In the genomic region with DNA sequence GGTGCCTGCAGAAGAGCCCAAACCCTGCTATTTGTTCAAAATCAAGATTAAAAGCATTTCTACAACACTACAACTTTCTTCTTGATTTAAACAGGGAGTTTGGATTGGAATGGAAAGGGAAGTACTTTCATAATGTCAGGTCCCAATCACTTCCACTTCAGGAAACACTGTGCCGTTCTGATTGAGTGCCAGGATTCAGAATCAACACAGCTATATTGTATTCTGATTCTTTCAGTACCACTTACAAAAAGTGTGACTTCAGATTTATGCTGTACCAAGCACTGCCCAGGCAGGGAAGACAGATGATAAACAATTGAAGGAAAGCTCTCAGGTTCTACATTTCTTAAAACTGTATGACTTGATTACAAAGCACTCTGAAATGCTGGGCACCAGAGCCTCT, we compare ENCODE assay signal across 26 cellular contexts. TPM values are rescaled to one million over a fixed set of nuclear protein-coding genes. Genes with fewer than 3 reads are reported as not detected.
DNase-seq lines count a peak whose midpoint lies in the region; ATAC-seq and TF ChIP-seq lines count a peak whose summit lies in the region.
"Had no signal": no experiment of that assay in that cellular context is flagged by ENCODE, and none has a peak within 500 bp of the region (broad histone marks: within the 10 kb centered on the region; RNA-seq: fewer than 3 reads in every experiment).

No MANE protein-coding gene starts in this region.

- intact Hi-C loops in activated CD8-positive, alpha-beta T cell treated with anti-CD3 and anti-CD28 coated beads for 36 hours (cut with micrococcal nuclease), result loop anchor here (5.0 kb wide), 1 partner anchor 342 kb away; no protein-coding TSS in a partner anchor

- CTCF ChIA-PET in activated CD8-positive, alpha-beta T cell treated with anti-CD3 and anti-CD28 coated beads for 36 hours (lab: Charles Lee), result interaction anchor here (2.6 to 8.9 kb wide), 3 partner anchors 11 to 20 kb away, joined by 8 to 59 read pairs (median 26); no protein-coding TSS in a partner anchor

- peak overlapping the region; percentile 53 to 56 for H3K4me3 Mint-ChIP-seq in activated T-cell treated with anti-CD3 and anti-CD28 coated beads, Interleukin-2, amount 50 U/mL, for 72 hours
- H3K4me3 Mint-ChIP-seq in activated CD8-positive, alpha-beta T cell treated with anti-CD3 and anti-CD28 coated beads for 36 hours, result no peak overlapping the region
- H3K4me3 Mint-ChIP-seq in nephron, result peak overlapping the region in 2 of 3 experiments; percentile 6 to 38
- H3K4me3 Mint-ChIP-seq: GM23338 had no signal

- peak overlapping the region; percentile 54 for H3K27ac Mint-ChIP-seq in activated T-cell treated with anti-CD3 and anti-CD28 coated beads, Interleukin-2, amount 50 U/mL, for 72 hours
- H3K27ac Mint-ChIP-seq in activated CD8-positive, alpha-beta T cell treated with anti-CD3 and anti-CD28 coated beads for 36 hours, result peak overlapping the region; percentile 59
- no peak overlapping the region for H3K27ac Mint-ChIP-seq in nephron
- H3K27ac Mint-ChIP-seq: GM23338 had no signal

- H3K36me3 Mint-ChIP-seq in activated T-cell treated with anti-CD3 and anti-CD28 coated beads, Interleukin-2, amount 50 U/mL, for 72 hours (ENCODE audit: insufficient read depth in 2 of 2), result peaks cover 22 to 43% of the 10 kb centered on the region in 2 donors
- peaks cover 66% of the 10 kb centered on the region for H3K36me3 Mint-ChIP-seq in activated CD8-positive, alpha-beta T cell treated with anti-CD3 and anti-CD28 coated beads for 36 hours (ENCODE audit: low read depth)
- H3K36me3 Mint-ChIP-seq in nephron (ENCODE audit: low read depth), result peaks cover 18% of the 10 kb centered on the region

- H3K27ac ChIP-seq in caudate nucleus (ENCODE audit: low read depth, low read length), result peak overlapping the region; percentile 14
- H3K27ac ChIP-seq: heart right ventricle, testis, vagina had no signal

- no peaks in the 10 kb centered on the region for H3K27me3 Mint-ChIP-seq in activated T-cell treated with anti-CD3 and anti-CD28 coated beads, Interleukin-2, amount 50 U/mL, for 72 hours (ENCODE audit: low read depth)
- H3K27me3 Mint-ChIP-seq in activated CD8-positive, alpha-beta T cell treated with anti-CD3 and anti-CD28 coated beads for 36 hours, result no peaks in the 10 kb centered on the region
- no peaks in the 10 kb centered on the region for H3K27me3 Mint-ChIP-seq in nephron (ENCODE audit: low read depth)
- H3K27me3 Mint-ChIP-seq: naive thymus-derived CD8-positive, alpha-beta T cell had no signal

- peaks cover 76% of the 10 kb centered on the region for H3K4me1 Mint-ChIP-seq in activated T-cell treated with anti-CD3 and anti-CD28 coated beads, Interleukin-2, amount 50 U/mL, for 72 hours (ENCODE audit: low read depth)
- H3K4me1 Mint-ChIP-seq in activated CD8-positive, alpha-beta T cell treated with anti-CD3 and anti-CD28 coated beads for 36 hours (ENCODE audit: low read depth), result peaks cover 63% of the 10 kb centered on the region
- peaks cover 24% of the 10 kb centered on the region for H3K4me1 Mint-ChIP-seq in nephron

- POLR2A ChIA-PET in activated CD8-positive, alpha-beta T cell treated with anti-CD3 and anti-CD28 coated beads for 36 hours (lab: Charles Lee), result interaction anchor here (0.9 to 1.1 kb wide), 2 partner anchors 11 to 31 kb away, joined by 4 read pairs; no protein-coding TSS in a partner anchor

- no peak for ATAC-seq in activated T-cell treated with anti-CD3 and anti-CD28 coated beads, Interleukin-2, amount 50 U/mL, for 72 hours (replicated peaks in 1 of 2)
- ATAC-seq in activated CD8-positive, alpha-beta T cell treated with anti-CD3 and anti-CD28 coated beads for 36 hours, result no peak
- ATAC-seq: GM23338; heart right ventricle; left cardiac atrium; naive thymus-derived CD8-positive, alpha-beta T cell had no signal

- DNase-seq in activated T-cell treated with anti-CD3 and anti-CD28 coated beads, Interleukin-2, amount 50 U/mL, for 72 hours, result no peak
- DNase-seq in activated T-cell treated with anti-CD3 and anti-CD28 coated beads for 4 hours (no peak), caudate nucleus (lab: John Stamatoyannopoulos, UW) (no peak), NCI-H2081 (lab: John Stamatoyannopoulos, UW) (no peak), mucosa of gallbladder (ENCODE audit: low spot score) (no peak), NCI-H774 (lab: John Stamatoyannopoulos, UW) (no peak)
- no peak for DNase-seq in activated CD8-positive, alpha-beta T cell treated with anti-CD3 and anti-CD28 coated beads for 36 hours
- DNase-seq: ACHN; activated effector memory CD4-positive, alpha-beta T cell treated with Interleukin-2 at 50 U/mL for 16 hours; aorta; COR-L47; DMS79 treated with DMSO at 0.1 percent for 48 hours; effector CD8-positive, alpha-beta T cell; erythroblast; heart right ventricle; left cardiac atrium; MG63; naive thymus-derived CD8-positive, alpha-beta T cell; NCI-H146; NCI-H510A; SHP77 treated with DMSO at 0.1 percent for 48 hours; SW 1271; testis had no signal

- TF ChIP-seq CTCF in activated CD8-positive, alpha-beta T cell treated with anti-CD3 and anti-CD28 coated beads for 36 hours (IDR thresholded peaks at IDR 0.05), result no peak
- no peak for TF ChIP-seq CTCF in nephron (IDR thresholded peaks at IDR 0.05; ENCODE audit: unreplicated experiment in 3 of 3)

- no peaks in the 10 kb centered on the region for H3K9me3 Mint-ChIP-seq in activated T-cell treated with anti-CD3 and anti-CD28 coated beads, Interleukin-2, amount 50 U/mL, for 72 hours
- peaks cover 8% of the 10 kb centered on the region for H3K9me3 Mint-ChIP-seq in activated CD8-positive, alpha-beta T cell treated with anti-CD3 and anti-CD28 coated beads for 36 hours
- H3K9me3 Mint-ChIP-seq in nephron, result no peaks in the 10 kb centered on the region
- H3K9me3 Mint-ChIP-seq: naive thymus-derived CD8-positive, alpha-beta T cell had no signal

RNA-seq across cellular contexts. Expression of a gene that starts 3.2 kb away (rescaled TPM):
- 10 to 100 TPM; 98.4 to 99.1 TPM for total RNA-seq in activated T-cell treated with anti-CD3 and anti-CD28 coated beads, Interleukin-2, amount 50 U/mL, for 72 hours
- total RNA-seq in activated CD8-positive, alpha-beta T cell treated with anti-CD3 and anti-CD28 coated beads for 36 hours, result 100 to 1,000 TPM in 1 of 2 experiments, 10 to 100 TPM in 1; 97.2 to 103 TPM
- total RNA-seq in mucosa of gallbladder, result 13.6 TPM

RNA-seq across cellular contexts. Expression of a gene that starts 4.4 kb away (rescaled TPM):
- 10 to 100 TPM; 12.8 to 13.7 TPM for total RNA-seq in activated T-cell treated with anti-CD3 and anti-CD28 coated beads, Interleukin-2, amount 50 U/mL, for 72 hours
- 1 to 10 TPM; 6.6 to 8.4 TPM for total RNA-seq in activated CD8-positive, alpha-beta T cell treated with anti-CD3 and anti-CD28 coated beads for 36 hours
- total RNA-seq in mucosa of gallbladder, result 16.1 TPM

Comparison
In these comparisons a context has a peak if more than half of its experiments do, and no peak if none do; other contexts are left out.
1. H3K27ac Mint-ChIP-seq: peak in activated T-cell treated with anti-CD3 and anti-CD28 coated beads, Interleukin-2, amount 50 U/mL, for 72 hours (single experiment) and activated CD8-positive, alpha-beta T cell treated with anti-CD3 and anti-CD28 coated beads for 36 hours (single experiment); none in nephron (0 of 3).